17 cellular contexts compared by ENCODE assay signal in the genomic region with DNA sequence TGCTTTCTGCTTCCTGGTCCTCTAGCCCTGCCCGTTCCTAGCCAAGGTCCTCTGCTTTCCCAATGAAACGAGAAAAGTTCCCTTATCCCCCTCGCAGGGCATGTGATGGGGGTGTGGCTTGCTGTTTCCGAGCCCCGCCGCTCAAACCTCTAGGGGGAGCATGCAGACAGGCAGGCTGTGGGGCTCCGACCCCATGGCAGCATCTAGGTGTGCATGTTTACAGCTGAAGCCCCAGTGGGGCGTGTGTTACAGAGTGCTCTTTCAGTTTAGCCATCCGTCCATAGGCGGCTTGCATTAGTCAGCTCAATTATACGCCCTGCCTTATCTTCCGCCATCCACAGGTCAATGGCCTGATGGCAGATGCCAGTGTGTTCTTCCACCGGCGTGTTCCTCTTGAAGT. TPM values are rescaled to one million over a fixed set of nuclear protein-coding genes. Genes with fewer than 3 reads are reported as not detected.
A peak's percentile ranks its signal among the peaks of the same experiment; 100 is the strongest.
DNase-seq lines count a peak whose midpoint lies in the region; ATAC-seq, FAIRE-seq and TF ChIP-seq lines count a peak whose summit lies in the region.
"Had no signal": no experiment of that assay in that cellular context is flagged by ENCODE, and none has a peak within 500 bp of the region (broad histone marks: within the 10 kb centered on the region; RNA-seq: fewer than 3 reads in every experiment).

No MANE protein-coding gene starts in this region.

- H3K4me1 Mint-ChIP-seq in GM23338, result peaks cover 12% of the 10 kb centered on the region
- H3K4me1 Mint-ChIP-seq: memory B cell had no signal

- no peak overlapping the region for H3K4me3 Mint-ChIP-seq in GM23338
- H3K4me3 Mint-ChIP-seq: brain, memory B cell had no signal

- H2AFZ ChIP-seq in GM23338 (peak overlapping the region; percentile 95), K562 (ENCODE audit: low read depth, low read length) (peak overlapping the region; percentile 68)

- H3K9me3 ChIP-seq in K562 (replicated peaks; ENCODE audit: control insufficient read depth, insufficient read depth, low read depth, low read length) (no peaks in the 10 kb centered on the region), right lobe of liver (no peaks in the 10 kb centered on the region)

- intact Hi-C loops in K562 (cut with micrococcal nuclease) (no loop called here), right lobe of liver (cut with DNase I) (no loop called here)

- 3% methylated on average over 12 of the region's 14 CpGs for WGBS in K562 (ENCODE audit: insufficient coverage, low coverage, missing lambda C conversion rate)
- 34% methylated on average over 5 of the region's 14 CpGs for WGBS in right lobe of liver (ENCODE audit: insufficient coverage, low coverage, low lambda C conversion rate, missing lambda C conversion rate)

- no peaks in the 10 kb centered on the region for H4K20me1 ChIP-seq in GM23338 (replicated peaks; ENCODE audit: insufficient read depth)
- H4K20me1 ChIP-seq in K562 (replicated peaks; ENCODE audit: control insufficient read depth, insufficient read depth, low read length), result no peaks in the 10 kb centered on the region; the same call in 1 of the 2 replicates

- no peak overlapping the region for H3K4me2 ChIP-seq in GM23338
- H3K4me2 ChIP-seq in K562 (ENCODE audit: insufficient read depth, low read length), result peak overlapping the region; percentile 53

- H3K27me3 Mint-ChIP-seq in GM23338 (ENCODE audit: insufficient read depth, low read depth, poor library complexity), result no peaks in the 10 kb centered on the region
- H3K27me3 Mint-ChIP-seq: memory B cell had no signal

- H3K9ac ChIP-seq in K562 (ENCODE audit: insufficient read depth in 1 of 2, low read depth in 2 of 2, low read length in 2 of 2), result no peak overlapping the region

- H3K4me1 ChIP-seq in GM23338 (ENCODE audit: insufficient read depth) (no peaks in the 10 kb centered on the region), K562 (replicated peaks in 1 of 2; ENCODE audit: control insufficient read depth in 2 of 2, insufficient read depth in 2 of 2, low read length in 2 of 2) (no peaks in the 10 kb centered on the region; a peak in 1 of 5 replicates), right lobe of liver (no peaks in the 10 kb centered on the region)

- H3K9me2 ChIP-seq in GM23338 (ENCODE audit: insufficient read depth), result 0 out of 2 replicates have a peak, but pooled peaks cover 3% of the 10 kb centered on the region

- no peak overlapping the region for H3K4me3 ChIP-seq in GM23338
- H3K4me3 ChIP-seq in K562, result no peak overlapping the region
- no peak overlapping the region for H3K4me3 ChIP-seq in right lobe of liver
- H3K4me3 ChIP-seq: SK-N-MC had no signal

- in situ Hi-C loops in K562 (cut with MboI), result no loop called here

- H3K27me3 ChIP-seq in GM23338 (ENCODE audit: insufficient read depth) (no peaks in the 10 kb centered on the region), K562 (ENCODE audit: control insufficient read depth in 2 of 2, insufficient read depth in 2 of 2, low read length in 2 of 2) (peaks cover 5 to 26% of the 10 kb centered on the region in 2 experiments; a peak in 4 of 5 replicates), right lobe of liver (no peaks in the 10 kb centered on the region)

- H3K9me3 Mint-ChIP-seq in GM23338, result no peaks in the 10 kb centered on the region
- H3K9me3 Mint-ChIP-seq: activated T-helper 2 cell treated with anti-CD3 and anti-CD28 coated beads, Interferon-gamma antibody, Interleukin-2, Interleukin-4, amounts not matched to agents 10 μg/mL and 5 μg/mL and 100 μg/mL, durations not matched to agents 14 hours and 24 hours and 36 hours; brain had no signal

- H3K27ac ChIP-seq in GM23338 (ENCODE audit: low read depth) (no peak overlapping the region), K562 (ENCODE audit: extremely low read depth, low read depth, low read length) (no peak overlapping the region), right lobe of liver (no peak overlapping the region), RWPE1 (no peak overlapping the region)
- H3K27ac ChIP-seq: SK-N-MC had no signal

- TF ChIP-seq RAD21 in K562 (CRISPR knock-in tag; conservative IDR thresholded peaks at IDR 0.05 in 1 of 2, IDR thresholded peaks at IDR 0.05 in 1 of 2), result peak in 1 of 2 experiments; percentile 26; a peak in 1 of 4 replicates

- H3K9me1 ChIP-seq in K562 (ENCODE audit: control insufficient read depth, insufficient read depth, low read length), result no peaks in the 10 kb centered on the region

- H3K36me3 Mint-ChIP-seq in GM23338 (ENCODE audit: low read depth), result no peaks in the 10 kb centered on the region
- H3K36me3 Mint-ChIP-seq: brain, memory B cell had no signal

- BruUV-seq in K562 (replicated peaks; lab: Mats Ljungman, UMichigan), result no TSS peak

- no peak for TF ChIP-seq EP300 in K562 (IDR thresholded peaks at IDR 0.05; ENCODE audit: low read length)

- H3K36me3 ChIP-seq in GM23338 (ENCODE audit: insufficient read depth) (no peaks in the 10 kb centered on the region), K562 (ENCODE audit: control insufficient read depth, insufficient read depth, low read length) (no peaks in the 10 kb centered on the region), right lobe of liver (no peaks in the 10 kb centered on the region)

- H3K79me2 ChIP-seq in GM23338 (replicated peaks; ENCODE audit: insufficient read depth) (no peaks in the 10 kb centered on the region), K562 (ENCODE audit: control insufficient read depth, insufficient read depth, low read length) (no peaks in the 10 kb centered on the region)

- TF ChIP-seq CTCF in GM23338 (conservative IDR thresholded peaks at IDR 0.05; ENCODE audit: low read depth in 2 of 2), result peak; percentile 67 to 81
- TF ChIP-seq CTCF in K562 (IDR thresholded peaks at IDR 0.05 in 2 of 3, conservative IDR thresholded peaks at IDR 0.05 in 1 of 3; ENCODE audit: insufficient read depth in 2 of 3, low read depth in 1 of 3, low read length in 3 of 3), result peak; percentile 44 to 56 (median 55)
- peak in 1 of 4 donors; percentile 5 for TF ChIP-seq CTCF in right lobe of liver (IDR thresholded peaks at IDR 0.05)
- no peak for TF ChIP-seq CTCF in RWPE1 (conservative IDR thresholded peaks at IDR 0.05; ENCODE audit: low read depth)

- POLR2A ChIA-PET in K562 (lab: Yijun Ruan, JAX) (no interaction called here), RWPE1 (lab: Yijun Ruan, JAX; ENCODE audit: low non-redundant PET) (no interaction called here)

- peak; percentile 87 for DNase-seq in GM23338 (ENCODE audit: low spot score)
- DNase-seq in NCI-H1092 (lab: John Stamatoyannopoulos, UW), result peak; percentile 6
- DNase-seq in K562 (ENCODE audit: extremely low read depth in 1 of 4, low spot score in 3 of 4), result peak in 3 of 4 experiments; percentile 11 to 60 (median 20)
- DNase-seq in right lobe of liver, result no peak
- DNase-seq in activated CD8-positive, alpha-beta memory T cell treated with anti-CD3 and anti-CD28 coated beads for 24 hours, result no peak
- no peak for DNase-seq in RWPE1 (ENCODE audit: low spot score)
- DNase-seq: activated CD4-positive, alpha-beta T cell treated with anti-CD3 and anti-CD28 coated beads for 4 hours; hypothalamus; NCI-H446 treated with DMSO at 0.1 percent for 48 hours had no signal

- H3K27ac Mint-ChIP-seq in GM23338, result no peak overlapping the region
- H3K27ac Mint-ChIP-seq: activated T-helper 2 cell treated with anti-CD3 and anti-CD28 coated beads, Interferon-gamma antibody, Interleukin-2, Interleukin-4, amounts not matched to agents 10 μg/mL and 5 μg/mL and 100 μg/mL, durations not matched to agents 14 hours and 24 hours and 36 hours; memory B cell had no signal

- TF ChIP-seq POLR2A in K562 (conservative IDR thresholded peaks at IDR 0.05) (no peak), right lobe of liver (IDR thresholded peaks at IDR 0.05) (no peak)

- CTCF ChIA-PET in K562 (lab: Yijun Ruan, JAX; ENCODE audit: low intra/inter-chr PET ratio), result interaction anchor here (0.6 kb wide), 1 partner anchor 554 kb away, joined by 3 read pairs; no protein-coding TSS in a partner anchor
- CTCF ChIA-PET in RWPE1 (lab: Yijun Ruan, JAX), result interaction anchor here (1.1 kb wide), 1 partner anchor 11 kb away, joined by 8 read pairs; no protein-coding TSS in a partner anchor

- no peaks in the 10 kb centered on the region for H3F3A ChIP-seq in GM23338 (replicated peaks; ENCODE audit: low read depth)

- ATAC-seq in GM23338 (peak; percentile 98), K562 (peak; percentile 89), right lobe of liver (peak in 3 of 4 donors; percentile 21 to 60 (median 28)), GM19455 (IDR thresholded peaks at IDR 0.05; ENCODE audit: unreplicated experiment) (no peak)

- no peak for FAIRE-seq in K562 (lab: Jason Lieb, UNC)
- FAIRE-seq: endothelial cell of umbilical vein had no signal

TF ChIP-seq in GM23338, 12 proteins besides CTCF, POLR2A, EP300 and RAD21 (continues in another document):
- no peak for TF ChIP-seq STAT1 (IDR thresholded peaks at IDR 0.05; ENCODE audit: unreplicated experiment)

TF ChIP-seq in K562, 482 proteins besides CTCF, POLR2A, EP300 and RAD21 (continues in another document):
- TF ChIP-seq CTBP1 (IDR thresholded peaks at IDR 0.05; ENCODE audit: borderline replicate concordance), result 0 out of 2 replicates have a peak, but pooled peaks have one; percentile 44
- TF ChIP-seq FOXK2 (conservative IDR thresholded peaks at IDR 0.05 in 1 of 2, IDR thresholded peaks at IDR 0.05 in 1 of 2; ENCODE audit: low read depth in 2 of 2), result peak; percentile 75 to 83
- no peak for TF ChIP-seq ZNF121 (CRISPR knock-in tag; conservative IDR thresholded peaks at IDR 0.05)
- TF ChIP-seq MYBL2 (IDR thresholded peaks at IDR 0.05; ENCODE audit: low read depth), result no peak
- TF ChIP-seq MYBL2 (CRISPR knock-in tag; IDR thresholded peaks at IDR 0.05; ENCODE audit: borderline replicate concordance), result no peak

RNA-seq across cellular contexts. Expression of gene SPATA31E1, which starts 48.3 kb away (rescaled TPM):
- not detected in 2 replicates for total RNA-seq in GM23338 (2014; rRNA removed; shearing (Covaris generic))
- polyA plus RNA-seq in GM23338 (2016; fragmentation: Nextera tagmentation; extraction: Ambion mirVana), result 0.05 TPM in 2 replicates
- total RNA-seq in K562 (2011; cell fraction: chromatin; rRNA removed; ENCODE audit: low replicate concordance), result not detected in 2 replicates
- not detected in 2 replicates for total RNA-seq in K562 (2011; cell fraction: nucleolus; rRNA removed)
- total RNA-seq in K562 (2011; cell fraction: nucleoplasm; rRNA removed), result not detected in 2 replicates
- not detected in 2 replicates for total RNA-seq in K562 (2014; rRNA removed)
- not detected in 2 replicates for total RNA-seq in K562 (2014; rRNA removed; fragmentation: Illumina TruSeq; extraction: Trizol)
- total RNA-seq in K562 (2015; rRNA removed; fragmentation: Illumina TruSeq; extraction: Trizol), result not detected in 2 replicates
- not detected in 2 replicates for total RNA-seq in K562 (2021)
- polyA plus RNA-seq in K562 (2011; rRNA removed), result not detected in 2 replicates
- not detected in 2 replicates for polyA plus RNA-seq in K562 (2011; cell fraction: cytosol; rRNA removed)
- not detected in 2 replicates for polyA plus RNA-seq in K562 (2011; cell fraction: nucleus; rRNA removed)
- 0.03 TPM in 1 of 2 replicates, not detected in the other for polyA plus RNA-seq in K562 (2012)
- not detected in 2 replicates for polyA plus RNA-seq in K562 (2014; fragmentation: Illumina TruSeq; extraction: Trizol)
- polyA plus RNA-seq in K562 (2014; fragmentation: Nextera tagmentation; extraction: Ambion mirVana), result not detected
- not detected in 2 replicates for polyA plus RNA-seq in K562 (2014; rRNA removed)
- polyA minus RNA-seq in K562 (2011; rRNA and poly(A)+ RNA removed), result not detected in 2 replicates
- not detected in 2 replicates for polyA minus RNA-seq in K562 (2011; cell fraction: cytosol; rRNA and poly(A)+ RNA removed)
- polyA minus RNA-seq in K562 (2011; cell fraction: nucleus; rRNA and poly(A)+ RNA removed), result not detected in 2 replicates
- total RNA-seq in right lobe of liver, result not detected
- total RNA-seq: activated T-helper 2 cell treated with anti-CD3 and anti-CD28 coated beads, Interferon-gamma antibody, Interleukin-2, Interleukin-4, amounts not matched to agents 10 μg/mL and 5 μg/mL and 100 μg/mL, durations not matched to agents 14 hours and 24 hours and 36 hours; endothelial cell of umbilical vein; M059J; omental fat pad had no signal
- polyA plus RNA-seq: endothelial cell of umbilical vein had no signal

Comparison
In these comparisons a context has a peak if more than half of its experiments do, and no peak if none do; other contexts are left out.
1. DNase-seq: peak in GM23338 (single experiment), NCI-H1092 (single experiment) and K562 (3 of 4); none in right lobe of liver (0 of 3), activated CD8-positive, alpha-beta memory T cell treated with anti-CD3 and anti-CD28 coated beads for 24 hours (single experiment) and RWPE1 (single experiment).